Comparison of ENCODE assay signal across 21 cellular contexts in the genomic region with DNA sequence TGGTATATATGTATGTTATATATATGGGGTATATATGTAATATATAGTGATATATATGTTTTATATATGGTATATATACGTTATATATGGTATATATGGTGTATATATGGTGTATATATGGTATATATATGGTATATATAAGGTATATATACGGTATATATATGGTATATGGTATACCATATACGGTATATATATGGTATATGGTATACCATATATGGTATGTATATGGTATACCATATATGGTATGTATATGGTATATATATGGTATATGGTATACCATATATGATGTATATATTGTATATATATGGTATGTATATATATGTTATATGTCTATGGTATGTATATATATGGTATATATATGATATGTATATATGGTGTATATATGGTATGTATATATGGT.
"Had no signal": no experiment of that assay in that cellular context is flagged by ENCODE, and none has a peak within 500 bp of the region (broad histone marks: within the 10 kb centered on the region; RNA-seq: fewer than 3 reads in every experiment).

No MANE protein-coding gene starts in this region.

- DNase-seq: Kasumi-1, MM.1S, NCI-H1092 treated with DMSO at 0.1 percent for 48 hours, NCI-H1436, NCI-H187, NCI-H2029, NCI-H2081 treated with DMSO at 0.1 percent for 48 hours, NCI-H2171, NCI-H226, NCI-H446, NCI-H510A, NCI-H524 treated with DMSO at 0.1 percent for 48 hours, NCI-H69, NCI-H774, SHP77, SK-N-SH, SW 1271 had no signal

- H3K4me3 ChIP-seq: K562 had no signal

- FAIRE-seq: HepG2, K562 had no signal

- H3K27ac ChIP-seq: KMS-11, RWPE1 had no signal

- H3K9me3 ChIP-seq: SK-N-SH had no signal

- ATAC-seq: HepG2, K562 had no signal
